27 cellular contexts compared by ENCODE assay signal in genomic region chr1:193471981-193472380, GRCh38.
A peak's percentile ranks its signal among the peaks of the same experiment; 100 is the strongest.
DNase-seq lines count a peak whose midpoint lies in the region; ATAC-seq lines count a peak whose summit lies in the region.
"Had no signal": no experiment of that assay in that cellular context is flagged by ENCODE, and none has a peak within 500 bp of the region (broad histone marks: within the 10 kb centered on the region; RNA-seq: fewer than 3 reads in every experiment).

No MANE protein-coding gene starts in this region.

- peak overlapping the region; percentile 40 for H3K27ac Mint-ChIP-seq in stimulated activated effector memory CD8-positive, alpha-beta T cell treated with anti-CD3 and anti-CD28 coated beads, Interleukin-12 subunit alpha, Interleukin-12 subunit beta, amount 100 ng/mL, for 72 hours
- H3K27ac Mint-ChIP-seq: activated CD4-positive, alpha-beta memory T cell treated with anti-CD3 and anti-CD28 coated beads, Interleukin-2, amount 10 ng/mL, durations not matched to agents 7 days and 5 days; activated naive CD4-positive, alpha-beta T cell treated with anti-CD3 and anti-CD28 coated beads, Interleukin-2, amount 50 U/mL, for 72 hours; activated T-helper 2 cell treated with anti-CD3 and anti-CD28 coated beads, Interferon-gamma antibody, Interleukin-2, Interleukin-4, amounts not matched to agents 10 μg/mL and 5 μg/mL and 100 μg/mL, durations not matched to agents 14 hours and 24 hours and 36 hours; progenitor cell of endocrine pancreas had no signal

- H3K9me3 Mint-ChIP-seq in stimulated activated effector memory CD8-positive, alpha-beta T cell treated with anti-CD3 and anti-CD28 coated beads, Interleukin-12 subunit alpha, Interleukin-12 subunit beta, amount 100 ng/mL, for 72 hours, result peaks cover 15% of the 10 kb centered on the region

- ATAC-seq in stimulated activated effector memory CD8-positive, alpha-beta T cell treated with anti-CD3 and anti-CD28 coated beads, Interleukin-12 subunit alpha, Interleukin-12 subunit beta, amount 100 ng/mL, for 72 hours, result peak; percentile 63
- ATAC-seq: Panc1 had no signal

- peaks cover 43% of the 10 kb centered on the region for H3K4me1 Mint-ChIP-seq in stimulated activated effector memory CD8-positive, alpha-beta T cell treated with anti-CD3 and anti-CD28 coated beads, Interleukin-12 subunit alpha, Interleukin-12 subunit beta, amount 100 ng/mL, for 72 hours

- peak overlapping the region; percentile 17 for H3K4me3 Mint-ChIP-seq in stimulated activated effector memory CD8-positive, alpha-beta T cell treated with anti-CD3 and anti-CD28 coated beads, Interleukin-12 subunit alpha, Interleukin-12 subunit beta, amount 100 ng/mL, for 72 hours
- H3K4me3 Mint-ChIP-seq: activated CD4-positive, alpha-beta memory T cell treated with anti-CD3 and anti-CD28 coated beads, Interleukin-2, amount 10 ng/mL, durations not matched to agents 7 days and 5 days had no signal

- peaks cover 5% of the 10 kb centered on the region for H3K36me3 Mint-ChIP-seq in stimulated activated effector memory CD8-positive, alpha-beta T cell treated with anti-CD3 and anti-CD28 coated beads, Interleukin-12 subunit alpha, Interleukin-12 subunit beta, amount 100 ng/mL, for 72 hours

- peak; percentile 7 for DNase-seq in ELR (ENCODE audit: low read depth)
- DNase-seq in RPMI7951 (ENCODE audit: low read depth), result peak; percentile 18
- DNase-seq in foreskin melanocyte, result peak; percentile 76
- no peak for DNase-seq in stimulated activated effector memory CD8-positive, alpha-beta T cell treated with anti-CD3 and anti-CD28 coated beads, Interleukin-12 subunit alpha, Interleukin-12 subunit beta, amount 100 ng/mL, for 72 hours (ENCODE audit: low spot score in 2 of 2)
- no peak for DNase-seq in iPS-NIHi11 (ENCODE audit: low spot score)
- no peak for DNase-seq in anterior cingulate cortex (lab: John Stamatoyannopoulos, UW)
- DNase-seq in NOMO-1 treated with DMSO at 0.1 percent for 48 hours (lab: John Stamatoyannopoulos, UW; ENCODE audit: unreplicated experiment), result no peak
- DNase-seq: activated CD4-positive, alpha-beta memory T cell treated with anti-CD3 and anti-CD28 coated beads, Interleukin-2, amount 10 ng/mL, durations not matched to agents 7 days and 5 days; amygdala; C1 segment of cervical spinal cord; effector CD4-positive, alpha-beta T cell; GOT3; hypothalamus; KBM-7; left ventricle myocardium inferior; NCI-H1436; NCI-H2081; NCI-H2227 treated with DMSO at 0.1 percent for 48 hours; NCI-H69; SHP77; stimulated activated CD4-positive, alpha-beta T cell treated with anti-CD3 and anti-CD28 coated beads, Interleukin-15, amount 100 ng/mL, for 24 hours; stimulated activated CD4-positive, alpha-beta T cell treated with anti-CD3 and anti-CD28 coated beads, Interleukin-4, amount 100 ng/mL, for 4 hours; transverse colon had no signal

Comparison
In these comparisons a context has a peak if more than half of its experiments do, and no peak if none do; other contexts are left out.
1. DNase-seq: peak in ELR (single experiment), RPMI7951 (single experiment) and foreskin melanocyte (single experiment); none in stimulated activated effector memory CD8-positive, alpha-beta T cell treated with anti-CD3 and anti-CD28 coated beads, Interleukin-12 subunit alpha, Interleukin-12 subunit beta, amount 100 ng/mL, for 72 hours (0 of 2), iPS-NIHi11 (single experiment), anterior cingulate cortex (0 of 58) and NOMO-1 treated with DMSO at 0.1 percent for 48 hours (single experiment).